ENCODE assay signal across 19 cellular contexts in genomic region chr17:55720917-55721836, GRCh38. TPM values are rescaled to one million over a fixed set of nuclear protein-coding genes. Genes with fewer than 3 reads are reported as not detected.
A peak's percentile ranks its signal among the peaks of the same experiment; 100 is the strongest.
DNase-seq lines count a peak whose midpoint lies in the region; ATAC-seq and TF ChIP-seq lines count a peak whose summit lies in the region.
"Had no signal": no experiment of that assay in that cellular context is flagged by ENCODE, and none has a peak within 500 bp of the region (broad histone marks: within the 10 kb centered on the region; RNA-seq: fewer than 3 reads in every experiment).

No MANE protein-coding gene starts in this region.

- peak overlapping the region in 2 of 3 experiments; percentile 7 to 49 for H3K4me3 Mint-ChIP-seq in nephron
- H3K4me3 Mint-ChIP-seq: activated CD8-positive, alpha-beta T cell treated with anti-CD3 and anti-CD28 coated beads for 36 hours; activated naive CD8-positive, alpha-beta T cell treated with anti-CD3 and anti-CD28 coated beads for 36 hours; naive thymus-derived CD4-positive, alpha-beta T cell had no signal

- TF ChIP-seq CTCF in heart left ventricle (IDR thresholded peaks at IDR 0.05) (no peak), esophagus squamous epithelium (IDR thresholded peaks at IDR 0.05) (no peak), nephron (IDR thresholded peaks at IDR 0.05; ENCODE audit: unreplicated experiment in 3 of 3) (no peak)

- no peak for TF ChIP-seq POLR2A in heart left ventricle (IDR thresholded peaks at IDR 0.05)
- TF ChIP-seq POLR2A in esophagus squamous epithelium (IDR thresholded peaks at IDR 0.05) = no peak

- H3K4me1 ChIP-seq in heart left ventricle = peaks cover 0 to 35% (median 8%) of the 10 kb centered on the region in 12 donors
- peaks cover 0 to 30% (median 4%) of the 10 kb centered on the region in 3 donors for H3K4me1 ChIP-seq in esophagus squamous epithelium
- no peaks in the 10 kb centered on the region for H3K4me1 ChIP-seq in urinary bladder (ENCODE audit: insufficient read depth)

- H3K27me3 Mint-ChIP-seq in nephron (ENCODE audit: low read depth) = no peaks in the 10 kb centered on the region

- H3K4me3 ChIP-seq in heart left ventricle (peak overlapping the region in 8 of 12 donors; percentile 32 to 47 (median 40)), esophagus squamous epithelium (peak overlapping the region in 3 of 4 donors; percentile 35 to 53 (median 37)), urinary bladder (ENCODE audit: low read depth, low read length) (peak overlapping the region; percentile 22)
- H3K4me3 ChIP-seq: thyroid gland had no signal

- no peak for DNase-seq in heart left ventricle
- DNase-seq in left cardiac atrium = no peak
- DNase-seq in esophagus squamous epithelium (lab: John Stamatoyannopoulos, UW) = no peak
- DNase-seq in NK-92 treated with Interleukin-12 subunit alpha and Interleukin-12 subunit beta, amount 100 ng/mL, for 24 hours (lab: John Stamatoyannopoulos, UW) = no peak
- no peak for DNase-seq in activated CD4-positive, CD25-positive, alpha-beta regulatory T cell treated with anti-CD3 and anti-CD28 coated beads, Interleukin-2, amount 50 U/mL, for 72 hours
- DNase-seq in epidermal melanocyte (ENCODE audit: insufficient read length, low spot score) = no peak
- DNase-seq: ACHN; activated CD8-positive, alpha-beta T cell treated with anti-CD3 and anti-CD28 coated beads for 36 hours; activated naive CD8-positive, alpha-beta T cell treated with anti-CD3 and anti-CD28 coated beads for 36 hours; left colon; naive thymus-derived CD4-positive, alpha-beta T cell; NCI-H187 treated with DMSO at 0.1 percent for 48 hours; NCI-H446; Right ventricle myocardium superior; small intestine; thyroid gland had no signal

- 73 to 87% (median 85%) methylated on average over 6 of the region's 6 CpGs for WGBS in heart left ventricle, 4 donors
- WGBS in esophagus squamous epithelium, 2 donors = 67 to 82% methylated on average over 4 to 6 of the region's 6 CpGs
- WGBS in urinary bladder = 52% methylated on average over 6 of the region's 6 CpGs

- H3K27me3 ChIP-seq in heart left ventricle (no peaks in the 10 kb centered on the region), esophagus squamous epithelium (no peaks in the 10 kb centered on the region)
- H3K27me3 ChIP-seq: thyroid gland had no signal

- H3K36me3 Mint-ChIP-seq in nephron (ENCODE audit: low read depth) = no peaks in the 10 kb centered on the region
- H3K36me3 Mint-ChIP-seq: activated naive CD8-positive, alpha-beta T cell treated with anti-CD3 and anti-CD28 coated beads for 36 hours; naive thymus-derived CD4-positive, alpha-beta T cell had no signal

- no peak for ATAC-seq in heart left ventricle
- no peak for ATAC-seq in left cardiac atrium
- ATAC-seq: activated CD8-positive, alpha-beta T cell treated with anti-CD3 and anti-CD28 coated beads for 36 hours; left colon; naive thymus-derived CD4-positive, alpha-beta T cell had no signal

- H3K27ac Mint-ChIP-seq in nephron = no peak overlapping the region
- H3K27ac Mint-ChIP-seq: activated CD8-positive, alpha-beta T cell treated with anti-CD3 and anti-CD28 coated beads for 36 hours; activated naive CD8-positive, alpha-beta T cell treated with anti-CD3 and anti-CD28 coated beads for 36 hours; naive thymus-derived CD4-positive, alpha-beta T cell had no signal

- intact Hi-C loops in heart left ventricle (cut with DNase I) (loop anchor here in 2 of 10 donors (5.0 to 10.0 kb wide), 3 partner anchors 36 to 296 kb away; partner anchors contain the start of gene MMD (in 1 of the 2)), left cardiac atrium (cut with DNase I) (loop anchor here in 1 of 2 donors (10.0 kb wide), 1 partner anchor 94 kb away; no protein-coding TSS in a partner anchor), esophagus squamous epithelium (cut with DNase I) (no loop called here)

- H3K36me3 ChIP-seq in heart left ventricle = peaks cover 0 to 13% (median 0%) of the 10 kb centered on the region in 9 donors
- no peaks in the 10 kb centered on the region for H3K36me3 ChIP-seq in esophagus squamous epithelium
- H3K36me3 ChIP-seq in urinary bladder (ENCODE audit: insufficient read depth) = no peaks in the 10 kb centered on the region
- H3K36me3 ChIP-seq: thyroid gland had no signal

- H3K9me3 ChIP-seq in heart left ventricle (no peaks in the 10 kb centered on the region), esophagus squamous epithelium (no peaks in the 10 kb centered on the region)
- H3K9me3 ChIP-seq: thyroid gland had no signal

- no peaks in the 10 kb centered on the region for H3K9me3 Mint-ChIP-seq in nephron
- H3K9me3 Mint-ChIP-seq: activated CD8-positive, alpha-beta T cell treated with anti-CD3 and anti-CD28 coated beads for 36 hours; activated naive CD8-positive, alpha-beta T cell treated with anti-CD3 and anti-CD28 coated beads for 36 hours; naive thymus-derived CD4-positive, alpha-beta T cell had no signal

- peaks cover 48% of the 10 kb centered on the region for H3K4me1 Mint-ChIP-seq in nephron
- H3K4me1 Mint-ChIP-seq: naive thymus-derived CD4-positive, alpha-beta T cell had no signal

- H3K27ac ChIP-seq in heart left ventricle (peak overlapping the region in 1 of 12 donors; percentile 45), esophagus squamous epithelium (no peak overlapping the region), urinary bladder (ENCODE audit: low read depth) (no peak overlapping the region)
- H3K27ac ChIP-seq: thyroid gland had no signal

RNA-seq across cellular contexts. Expression of gene TMEM100, which starts 1.5 kb away (rescaled TPM):
- total RNA-seq in heart left ventricle (1 to 10 TPM; 2.3 to 9.3 (median 6.0) TPM), left cardiac atrium (10 to 100 TPM; 18.3 to 24.3 TPM), esophagus squamous epithelium (1 to 10 TPM in 3 of 4 donors, not detected in 1; 1.1 to 7.8 (median 3.1) TPM), urinary bladder (36.0 TPM)
- polyA plus RNA-seq in heart left ventricle (1 to 10 TPM; 4.1 to 5.3 TPM), urinary bladder (15.3 TPM)
- total RNA-seq: activated CD8-positive, alpha-beta T cell treated with anti-CD3 and anti-CD28 coated beads for 36 hours; activated naive CD8-positive, alpha-beta T cell treated with anti-CD3 and anti-CD28 coated beads for 36 hours; naive thymus-derived CD4-positive, alpha-beta T cell; T-helper 1 cell treated with Interleukin-12 subunit alpha and Interleukin-12 subunit beta and Interleukin-4 antibody, amounts not matched to agents 30 ng/mL and 1 ng/mL, for 36 hours had no signal
- polyA plus RNA-seq: naive thymus-derived CD4-positive, alpha-beta T cell had no signal

RNA-seq across cellular contexts. Expression of gene PCTP, which starts 29.7 kb away (rescaled TPM):
- 10 to 100 TPM; 14.8 to 22.6 (median 18.6) TPM for total RNA-seq in heart left ventricle
- 10 to 100 TPM; 11.8 to 21.1 TPM for polyA plus RNA-seq in heart left ventricle
- 10 to 100 TPM; 15.1 to 20.0 TPM for total RNA-seq in left cardiac atrium
- 10 to 100 TPM in 2 of 4 donors, 1 to 10 TPM in 2; 6.9 to 13.6 (median 9.7) TPM for total RNA-seq in esophagus squamous epithelium
- 16.7 TPM for total RNA-seq in urinary bladder
- 20.0 TPM for polyA plus RNA-seq in urinary bladder
